Comparison of ENCODE assay signal across 19 cellular contexts in genomic region chr6:8536122-8536521, GRCh38.
"Had no signal": no experiment of that assay in that cellular context is flagged by ENCODE, and none has a peak within 500 bp of the region (broad histone marks: within the 10 kb centered on the region; RNA-seq: fewer than 3 reads in every experiment).

No MANE protein-coding gene starts in this region.

- H3K27ac ChIP-seq: KMS-11, SJCRH30 had no signal

- ATAC-seq: K562, Panc1, Right ventricle myocardium inferior, SK-N-SH treated with all-trans-retinoic acid at 6 μM for 48 hours had no signal

- H3K4me3 ChIP-seq: K562, MG63, SJCRH30 had no signal

- H3K36me3 ChIP-seq: MG63, SJCRH30 had no signal

- H3K9ac ChIP-seq: KMS-11 had no signal

- DNase-seq: Kasumi-1, MG63, NCI-H1092 treated with DMSO at 0.1 percent for 48 hours, NCI-H1417, NCI-H1436 treated with DMSO at 0.1 percent for 48 hours, NCI-H1694, NCI-H187 treated with DMSO at 0.1 percent for 48 hours, NCI-H2029 treated with DMSO at 0.1 percent for 48 hours, NCI-H2171 treated with DMSO at 0.1 percent for 48 hours, NCI-H524, NCI-H526 treated with DMSO at 0.1 percent for 48 hours, NCI-H748 treated with DMSO at 0.1 percent for 48 hours, SHP77 treated with DMSO at 0.1 percent for 48 hours, SJCRH30 had no signal

- H3K27me3 ChIP-seq: MG63, SJCRH30 had no signal

- FAIRE-seq: K562 had no signal

- H3K4me2 ChIP-seq: KMS-11 had no signal
